ENCODE assay signal across 8 cellular contexts in the genomic region with DNA sequence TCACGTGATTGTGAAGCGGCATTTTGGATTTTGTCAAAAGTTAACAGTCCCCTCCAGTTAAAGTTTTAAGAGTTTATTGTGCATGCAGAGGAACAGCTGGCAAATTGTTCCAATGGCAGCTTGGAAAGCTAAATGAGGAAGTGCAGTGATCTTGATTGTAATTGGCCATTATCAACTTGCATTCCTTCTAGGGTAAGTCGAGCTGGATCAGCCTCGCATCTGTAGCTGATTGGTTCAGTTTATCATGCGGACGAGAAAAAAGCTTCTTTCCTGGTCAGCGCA. TPM values are rescaled to one million over a fixed set of nuclear protein-coding genes. Genes with fewer than 3 reads are reported as not detected.
DNase-seq lines count a peak whose midpoint lies in the region; ATAC-seq, FAIRE-seq and TF ChIP-seq lines count a peak whose summit lies in the region.

No MANE protein-coding gene starts in this region.

- H3K36me3 Mint-ChIP-seq in Calu3 (ENCODE audit: insufficient read depth, unreplicated experiment), result peaks cover 25% of the 10 kb centered on the region
- H3K36me3 Mint-ChIP-seq in stimulated activated memory B cell treated with anti-CD40 and anti-IgM and Interleukin-4, amounts not matched to agents 10 μg/mL and 1 μg/mL and 100 μg/mL, for 72 hours, result peaks cover 11% of the 10 kb centered on the region

- H3K79me2 ChIP-seq in GM12878 (ENCODE audit: control insufficient read depth, insufficient read depth, low read length), result peaks cover 40% of the 10 kb centered on the region

- no peak for TF ChIP-seq EP300 in GM12878 (IDR thresholded peaks at IDR 0.05; ENCODE audit: borderline replicate concordance in 1 of 2, control insufficient read depth in 1 of 2, low read depth in 2 of 2, low read length in 2 of 2)

- no peak for TF ChIP-seq POLR2A in GM12878 (IDR thresholded peaks at IDR 0.05; ENCODE audit: low read depth, low read length)

- WGBS in GM12878 (ENCODE audit: insufficient coverage, insufficient replicate concordance, low lambda C conversion rate, missing lambda C conversion rate), result 1% methylated on average over 7 of the region's 7 CpGs

- H3K36me3 ChIP-seq in GM12878 (ENCODE audit: control insufficient read depth in 2 of 2, insufficient read depth in 2 of 2, low read length in 1 of 2), result peaks cover 2 to 4% of the 10 kb centered on the region in 2 experiments; a peak in 3 of 4 replicates

- POLR2A ChIA-PET in GM12878 (lab: Charles Lee), result interaction anchor here (0.6 to 1.4 kb wide), 6 partner anchors 25 to 138 kb away, joined by 3 to 10 read pairs (median 4); partner anchors contain the start of genes ZKSCAN5 and ZNF394

- H3K27me3 ChIP-seq in GM12878 (replicated peaks in 1 of 2; ENCODE audit: control insufficient read depth in 2 of 2, insufficient read depth in 2 of 2, low read length in 1 of 2), result no peaks in the 10 kb centered on the region

- intact Hi-C loops in Calu3 (cut with micrococcal nuclease; ENCODE audit: unreplicated experiment) (no loop called here), GM12878 (cut with micrococcal nuclease; ENCODE audit: unreplicated experiment) (loop anchor here (2.0 kb wide), 1 partner anchor 28 kb away; the partner anchor contains the start of gene ZNF394)

- CTCF ChIA-PET in Calu3 (lab: Charles Lee) (interaction anchor here (1.3 kb wide), 1 partner anchor 142 kb away, joined by 3 read pairs; no protein-coding TSS in a partner anchor), GM12878 (lab: Yijun Ruan, JAX) (interaction anchor here (1.0 kb wide), 2 partner anchors 27 to 32 kb away, joined by 3 read pairs; partner anchors contain the start of genes ZKSCAN5 and ZNF394)

- peak overlapping the region; percentile 90 for H2AFZ ChIP-seq in GM12878 (ENCODE audit: control insufficient read depth, low read depth, low read length)

- in situ Hi-C loops in GM12878 (cut with MboI), result no loop called here

- ATAC-seq in GM21447 (IDR thresholded peaks at IDR 0.05; ENCODE audit: unreplicated experiment) (peak; percentile 19), GM12878 (peak; percentile 62), GM18519 (IDR thresholded peaks at IDR 0.05; ENCODE audit: low FRiP score, unreplicated experiment) (no peak)
- peak; percentile 32 for ATAC-seq in stimulated activated memory B cell treated with anti-CD40 and anti-IgM and Interleukin-4, amounts not matched to agents 10 μg/mL and 1 μg/mL and 100 μg/mL, for 72 hours

- peak overlapping the region; percentile 100 for H3K4me3 Mint-ChIP-seq in Calu3 (ENCODE audit: low read depth, unreplicated experiment)
- peak overlapping the region; percentile 99 for H3K4me3 Mint-ChIP-seq in stimulated activated memory B cell treated with anti-CD40 and anti-IgM and Interleukin-4, amounts not matched to agents 10 μg/mL and 1 μg/mL and 100 μg/mL, for 72 hours

- H4K20me1 ChIP-seq in GM12878 (ENCODE audit: control insufficient read depth, insufficient read depth), result no peaks in the 10 kb centered on the region

- BruUV-seq in Calu3 (replicated peaks; lab: Mats Ljungman, UMichigan), result TSS peak; percentile 81
- BruUV-seq in GM12878 (replicated peaks; lab: Mats Ljungman, UMichigan), result no TSS peak

- H3K4me1 ChIP-seq in GM12878 (ENCODE audit: control insufficient read depth, insufficient read depth, low read length), result no peaks in the 10 kb centered on the region; the same call in 1 of the 2 replicates

- H3K27ac ChIP-seq in GM12878 (ENCODE audit: control insufficient read depth, insufficient read depth), result peak overlapping the region; percentile 88

- SMC1A ChIA-PET in GM12878 (lab: Charles Lee; ENCODE audit: uncharacterized antibody, unreplicated experiment), result interaction anchor here (0.8 to 1.7 kb wide), 6 partner anchors 8 to 367 kb away, joined by 3 to 7 read pairs (median 3); partner anchors contain the start of genes ATP5MF, CPSF4 and PTCD1

- peak overlapping the region; percentile 93 for H3K27ac Mint-ChIP-seq in Calu3 (ENCODE audit: unreplicated experiment)
- H3K27ac Mint-ChIP-seq in stimulated activated memory B cell treated with anti-CD40 and anti-IgM and Interleukin-4, amounts not matched to agents 10 μg/mL and 1 μg/mL and 100 μg/mL, for 72 hours, result peak overlapping the region; percentile 91

- FAIRE-seq in GM12878 (lab: Jason Lieb, UNC), result peak; percentile 80

- H3K9me3 Mint-ChIP-seq in Calu3 (ENCODE audit: low read depth, unreplicated experiment), result no peaks in the 10 kb centered on the region
- H3K9me3 Mint-ChIP-seq in stimulated activated memory B cell treated with anti-CD40 and anti-IgM and Interleukin-4, amounts not matched to agents 10 μg/mL and 1 μg/mL and 100 μg/mL, for 72 hours, result no peaks in the 10 kb centered on the region

- no peaks in the 10 kb centered on the region for H3K27me3 Mint-ChIP-seq in Calu3 (ENCODE audit: unreplicated experiment)
- no peaks in the 10 kb centered on the region for H3K27me3 Mint-ChIP-seq in stimulated activated memory B cell treated with anti-CD40 and anti-IgM and Interleukin-4, amounts not matched to agents 10 μg/mL and 1 μg/mL and 100 μg/mL, for 72 hours

- TF ChIP-seq CTCF in Calu3 (IDR thresholded peaks at IDR 0.05; ENCODE audit: unreplicated experiment) (no peak), GM12878 (IDR thresholded peaks at IDR 0.05 in 2 of 3, conservative IDR thresholded peaks at IDR 0.05 in 1 of 3; ENCODE audit: control insufficient read depth in 2 of 3, extremely low read depth in 1 of 3, insufficient read depth in 1 of 3, low read depth in 3 of 3, low read length in 3 of 3) (no peak)

- peak overlapping the region; percentile 91 for H3K9ac ChIP-seq in GM12878 (ENCODE audit: control insufficient read depth, insufficient read depth, low read length)

- DNase-seq in Calu3 (no peak), NCI-H748 (lab: John Stamatoyannopoulos, UW; ENCODE audit: unreplicated experiment) (peak; percentile 47), GM12878 (ENCODE audit: low read depth, low spot score) (peak; percentile 33), iris pigment epithelial cell (ENCODE audit: low read depth) (peak; percentile 91)
- DNase-seq in stimulated activated CD4-positive, alpha-beta T cell treated with anti-CD3 and anti-CD28 coated beads, Interleukin-2, amount 100 ng/mL, for 48 hours, result no peak

- H3K4me1 Mint-ChIP-seq in Calu3 (ENCODE audit: low read depth, unreplicated experiment), result no peaks in the 10 kb centered on the region
- peaks cover 42% of the 10 kb centered on the region for H3K4me1 Mint-ChIP-seq in stimulated activated memory B cell treated with anti-CD40 and anti-IgM and Interleukin-4, amounts not matched to agents 10 μg/mL and 1 μg/mL and 100 μg/mL, for 72 hours

- H3K4me3 ChIP-seq in GM12878, result peak overlapping the region; percentile 86

- peak overlapping the region; percentile 85 for H3K4me2 ChIP-seq in GM12878 (ENCODE audit: control insufficient read depth, insufficient read depth)

- H3K9me3 ChIP-seq in GM12878 (replicated peaks; ENCODE audit: control insufficient read depth, insufficient read depth, low read length), result no peaks in the 10 kb centered on the region

- RAD21 ChIA-PET in GM12878 (lab: Charles Lee; ENCODE audit: unreplicated experiment), result interaction anchor here (0.8 to 1.3 kb wide), 7 partner anchors 25 to 367 kb away, joined by 3 to 4 read pairs (median 3); partner anchors contain the start of genes BUD31, PDAP1 and ZKSCAN5

- no peak for TF ChIP-seq RAD21 in GM12878 (IDR thresholded peaks at IDR 0.05; ENCODE audit: insufficient read depth, low read depth, low read length)

RNA-seq across cellular contexts. Expression of gene ZNF789, which starts 0.6 kb away (rescaled TPM):
- total RNA-seq in Calu3 (2022) (17.2 and 18.9 TPM in 2 replicates), GM12878 (2014; rRNA removed) (22.7 and 27.5 TPM in 2 replicates), GM12878 (2014; rRNA removed; fragmentation: Illumina TruSeq; extraction: Trizol) (22.4 and 25.0 TPM in 2 replicates), GM12878 (2021) (17.2 and 19.9 TPM in 2 replicates)
- total RNA-seq in GM12878 (2013; cell fraction: nucleolus; rRNA removed), result 59.3 and 60.0 TPM in 2 replicates
- polyA plus RNA-seq in GM12878 (2011; ENCODE audit: low read depth), result 14.6 TPM
- polyA plus RNA-seq in GM12878 (2011; rRNA removed) (44.6 and 53.1 TPM in 2 replicates), GM12878 (2014; fragmentation: Illumina TruSeq; extraction: Trizol) (30.1 and 37.0 TPM in 2 replicates), GM12878 (2014; fragmentation: Nextera tagmentation; extraction: Ambion mirVana) (1 to 10 TPM; 5.6 to 6.0 TPM), GM12878 (2014; rRNA removed) (27.2 and 32.2 TPM in 2 replicates), GM12878 (2016; fragmentation: Nextera tagmentation; extraction: Ambion mirVana) (10 to 100 TPM; 18.4 to 19.6 TPM)
- 23.4 and 24.4 TPM in 2 replicates for polyA plus RNA-seq in GM12878 (2011; cell fraction: cytosol; rRNA removed)
- polyA plus RNA-seq in GM12878 (2011; cell fraction: nucleus; rRNA removed), result 37.6 and 46.0 TPM in 2 replicates
- 17.3 and 20.1 TPM in 2 replicates for polyA plus RNA-seq in GM12878 (2012)
- 14.2 and 18.7 TPM in 2 replicates for polyA minus RNA-seq in GM12878 (2011; rRNA and poly(A)+ RNA removed)
- polyA minus RNA-seq in GM12878 (2011; cell fraction: cytosol; rRNA and poly(A)+ RNA removed), result 2.9 and 7.6 TPM in 2 replicates
- polyA minus RNA-seq in GM12878 (2011; cell fraction: nucleus; rRNA and poly(A)+ RNA removed), result 14.0 and 29.2 TPM in 2 replicates

RNA-seq across cellular contexts. Expression of gene ATP5MF, which starts 7.3 kb away (rescaled TPM):
- 222 and 234 TPM in 2 replicates for total RNA-seq in Calu3 (2022)
- 47.5 and 59.0 TPM in 2 replicates for total RNA-seq in GM12878 (2013; cell fraction: nucleolus; rRNA removed)
- 776 and 778 TPM in 2 replicates for total RNA-seq in GM12878 (2014; rRNA removed)
- 1,085 and 1,144 TPM in 2 replicates for total RNA-seq in GM12878 (2014; rRNA removed; fragmentation: Illumina TruSeq; extraction: Trizol)
- 362 and 411 TPM in 2 replicates for total RNA-seq in GM12878 (2021)
- 3,344 TPM for polyA plus RNA-seq in GM12878 (2011; ENCODE audit: low read depth)
- polyA plus RNA-seq in GM12878 (2011; rRNA removed), result 683 and 738 TPM in 2 replicates
- polyA plus RNA-seq in GM12878 (2011; cell fraction: cytosol; rRNA removed), result 1,308 and 2,229 TPM in 2 replicates
- polyA plus RNA-seq in GM12878 (2011; cell fraction: nucleus; rRNA removed), result 463 and 565 TPM in 2 replicates
- 690 and 1,154 TPM in 2 replicates for polyA plus RNA-seq in GM12878 (2012)
- 1,028 and 1,206 TPM in 2 replicates for polyA plus RNA-seq in GM12878 (2014; fragmentation: Illumina TruSeq; extraction: Trizol)
- polyA plus RNA-seq in GM12878 (2014; fragmentation: Nextera tagmentation; extraction: Ambion mirVana), result 1,000 to 10,000 TPM; 2,087 to 2,478 TPM
- polyA plus RNA-seq in GM12878 (2014; rRNA removed), result 889 and 1,098 TPM in 2 replicates
- 1,000 to 10,000 TPM; 1,301 to 1,381 TPM for polyA plus RNA-seq in GM12878 (2016; fragmentation: Nextera tagmentation; extraction: Ambion mirVana)
- 167 and 250 TPM in 2 replicates for polyA minus RNA-seq in GM12878 (2011; rRNA and poly(A)+ RNA removed)
- 105 and 129 TPM in 2 replicates for polyA minus RNA-seq in GM12878 (2011; cell fraction: cytosol; rRNA and poly(A)+ RNA removed)
- 34.3 and 38.1 TPM in 2 replicates for polyA minus RNA-seq in GM12878 (2011; cell fraction: nucleus; rRNA and poly(A)+ RNA removed)

RNA-seq across cellular contexts. Expression of gene ZNF394, which starts 26.8 kb away (rescaled TPM):
- total RNA-seq in Calu3 (2022) (17.3 and 19.2 TPM in 2 replicates), GM12878 (2014; rRNA removed) (25.8 and 28.4 TPM in 2 replicates), GM12878 (2014; rRNA removed; fragmentation: Illumina TruSeq; extraction: Trizol) (24.9 and 26.3 TPM in 2 replicates), GM12878 (2021) (22.9 TPM in 2 replicates)
- total RNA-seq in GM12878 (2013; cell fraction: nucleolus; rRNA removed), result 140 and 151 TPM in 2 replicates
- polyA plus RNA-seq in GM12878 (2011; ENCODE audit: low read depth), result 20.0 TPM
- polyA plus RNA-seq in GM12878 (2011; rRNA removed) (22.5 and 23.4 TPM in 2 replicates), GM12878 (2014; fragmentation: Illumina TruSeq; extraction: Trizol) (21.4 and 22.0 TPM in 2 replicates), GM12878 (2014; fragmentation: Nextera tagmentation; extraction: Ambion mirVana) (1 to 10 TPM; 2.5 to 5.3 TPM), GM12878 (2014; rRNA removed) (15.4 and 18.1 TPM in 2 replicates), GM12878 (2016; fragmentation: Nextera tagmentation; extraction: Ambion mirVana) (10 to 100 TPM; 23.8 to 26.8 TPM)
- 20.2 and 21.2 TPM in 2 replicates for polyA plus RNA-seq in GM12878 (2011; cell fraction: cytosol; rRNA removed)
- polyA plus RNA-seq in GM12878 (2011; cell fraction: nucleus; rRNA removed), result 16.2 and 17.1 TPM in 2 replicates
- 21.9 and 29.4 TPM in 2 replicates for polyA plus RNA-seq in GM12878 (2012)
- 29.6 and 32.4 TPM in 2 replicates for polyA minus RNA-seq in GM12878 (2011; rRNA and poly(A)+ RNA removed)
- polyA minus RNA-seq in GM12878 (2011; cell fraction: cytosol; rRNA and poly(A)+ RNA removed), result 9.9 and 12.8 TPM in 2 replicates
- polyA minus RNA-seq in GM12878 (2011; cell fraction: nucleus; rRNA and poly(A)+ RNA removed), result 15.6 and 26.0 TPM in 2 replicates

RNA-seq across cellular contexts. Expression of gene ZKSCAN5, which starts 31.2 kb away (rescaled TPM):
- total RNA-seq in Calu3 (2022) (6.1 and 6.6 TPM in 2 replicates), GM12878 (2014; rRNA removed) (9.0 TPM in 2 replicates), GM12878 (2014; rRNA removed; fragmentation: Illumina TruSeq; extraction: Trizol) (10.0 and 10.1 TPM in 2 replicates), GM12878 (2021) (7.5 and 7.7 TPM in 2 replicates)
- 24.0 and 24.9 TPM in 2 replicates for total RNA-seq in GM12878 (2013; cell fraction: nucleolus; rRNA removed)
- 3.7 TPM for polyA plus RNA-seq in GM12878 (2011; ENCODE audit: low read depth)
- polyA plus RNA-seq in GM12878 (2011; rRNA removed) (9.5 and 11.4 TPM in 2 replicates), GM12878 (2014; fragmentation: Illumina TruSeq; extraction: Trizol) (7.9 and 8.6 TPM in 2 replicates), GM12878 (2014; fragmentation: Nextera tagmentation; extraction: Ambion mirVana) (1 to 10 TPM; 2.5 to 2.7 TPM), GM12878 (2014; rRNA removed) (5.6 and 6.3 TPM in 2 replicates), GM12878 (2016; fragmentation: Nextera tagmentation; extraction: Ambion mirVana) (1 to 10 TPM; 7.6 to 7.7 TPM)
- 6.3 and 7.1 TPM in 2 replicates for polyA plus RNA-seq in GM12878 (2011; cell fraction: cytosol; rRNA removed)
- 10.7 and 11.3 TPM in 2 replicates for polyA plus RNA-seq in GM12878 (2011; cell fraction: nucleus; rRNA removed)
- polyA plus RNA-seq in GM12878 (2012), result 4.6 and 5.4 TPM in 2 replicates
- 16.4 and 18.0 TPM in 2 replicates for polyA minus RNA-seq in GM12878 (2011; rRNA and poly(A)+ RNA removed)
- polyA minus RNA-seq in GM12878 (2011; cell fraction: cytosol; rRNA and poly(A)+ RNA removed), result 4.7 and 7.2 TPM in 2 replicates
- 6.9 and 10.8 TPM in 2 replicates for polyA minus RNA-seq in GM12878 (2011; cell fraction: nucleus; rRNA and poly(A)+ RNA removed)

RNA-seq across cellular contexts. Expression of gene CPSF4, which starts 34.5 kb away (rescaled TPM):
- total RNA-seq in Calu3 (2022) (33.4 and 37.2 TPM in 2 replicates), GM12878 (2014; rRNA removed) (46.6 and 46.9 TPM in 2 replicates), GM12878 (2014; rRNA removed; fragmentation: Illumina TruSeq; extraction: Trizol) (31.1 and 31.6 TPM in 2 replicates), GM12878 (2021) (56.3 and 56.9 TPM in 2 replicates)
- 81.7 and 84.6 TPM in 2 replicates for total RNA-seq in GM12878 (2013; cell fraction: nucleolus; rRNA removed)
- polyA plus RNA-seq in GM12878 (2011; ENCODE audit: low read depth), result 17.0 TPM
- polyA plus RNA-seq in GM12878 (2011; rRNA removed) (28.4 and 51.3 TPM in 2 replicates), GM12878 (2014; fragmentation: Illumina TruSeq; extraction: Trizol) (25.2 and 45.8 TPM in 2 replicates), GM12878 (2014; fragmentation: Nextera tagmentation; extraction: Ambion mirVana) (10 to 100 TPM; 13.6 to 14.9 TPM), GM12878 (2014; rRNA removed) (70.1 and 76.9 TPM in 2 replicates), GM12878 (2016; fragmentation: Nextera tagmentation; extraction: Ambion mirVana) (10 to 100 TPM; 35.8 to 44.3 TPM)
- polyA plus RNA-seq in GM12878 (2011; cell fraction: cytosol; rRNA removed), result 70.0 and 91.6 TPM in 2 replicates
- 145 and 158 TPM in 2 replicates for polyA plus RNA-seq in GM12878 (2011; cell fraction: nucleus; rRNA removed)
- polyA plus RNA-seq in GM12878 (2012), result 35.2 and 36.2 TPM in 2 replicates
- polyA minus RNA-seq in GM12878 (2011; rRNA and poly(A)+ RNA removed), result 43.1 and 53.2 TPM in 2 replicates
- polyA minus RNA-seq in GM12878 (2011; cell fraction: cytosol; rRNA and poly(A)+ RNA removed), result 17.8 and 17.9 TPM in 2 replicates
- 25.1 and 38.1 TPM in 2 replicates for polyA minus RNA-seq in GM12878 (2011; cell fraction: nucleus; rRNA and poly(A)+ RNA removed)

Comparison
In these comparisons a context has a peak if more than half of its experiments do, and no peak if none do; other contexts are left out.
1. DNase-seq: peak in NCI-H748 (single experiment), GM12878 (single experiment) and iris pigment epithelial cell (single experiment); none in Calu3 (single experiment) and stimulated activated CD4-positive, alpha-beta T cell treated with anti-CD3 and anti-CD28 coated beads, Interleukin-2, amount 100 ng/mL, for 48 hours (0 of 2).